ENCODE assay signal across 27 cellular contexts in genomic region chr10:14687340-14687739, GRCh38.
DNase-seq lines count a peak whose midpoint lies in the region; ATAC-seq, FAIRE-seq and TF ChIP-seq lines count a peak whose summit lies in the region.
"Had no signal": no experiment of that assay in that cellular context is flagged by ENCODE, and none has a peak within 500 bp of the region (broad histone marks: within the 10 kb centered on the region; RNA-seq: fewer than 3 reads in every experiment).

No MANE protein-coding gene starts in this region.

- no peaks in the 10 kb centered on the region for H3K36me3 Mint-ChIP-seq in GM23338 (ENCODE audit: low read depth)
- H3K36me3 Mint-ChIP-seq in stimulated activated memory B cell treated with anti-CD40 and anti-IgM and Interleukin-4, amounts not matched to agents 10 μg/mL and 1 μg/mL and 100 μg/mL, for 72 hours, result no peaks in the 10 kb centered on the region
- H3K36me3 Mint-ChIP-seq: memory B cell, naive B cell had no signal

- DNase-seq in GM23338 (ENCODE audit: low spot score), result no peak
- peak; percentile 10 for DNase-seq in NCI-H2227 treated with DMSO at 0.1 percent for 48 hours (lab: John Stamatoyannopoulos, UW)
- no peak for DNase-seq in left lung
- no peak for DNase-seq in GM13977 (ENCODE audit: low spot score)
- DNase-seq in GM12892 (ENCODE audit: insufficient read length), result no peak
- DNase-seq: activated CD4-positive, alpha-beta T cell treated with anti-CD3 and anti-CD28 coated beads, Interleukin-2, amount 10 ng/mL, durations not matched to agents 24 days and 14 days; activated naive CD4-positive, alpha-beta T cell treated with anti-CD3 and anti-CD28 coated beads for 36 hours; activated T-cell treated with anti-CD3 and anti-CD28 coated beads, Interleukin-2, amount 50 U/mL, for 48 hours; Calu3; effector CD4-positive, alpha-beta T cell; heart left ventricle; naive B cell; NCI-H1694 treated with DMSO at 0.1 percent for 48 hours; NCI-H524; right cardiac atrium; stimulated activated CD4-positive, alpha-beta T cell treated with anti-CD3 and anti-CD28 coated beads, Interleukin-12 subunit alpha, Interleukin-12 subunit beta, amount 100 ng/mL, for 4 hours; stimulated activated CD4-positive, alpha-beta T cell treated with anti-CD3 and anti-CD28 coated beads, Interleukin-4, amount 100 ng/mL, for 4 hours; stimulated activated naive CD4-positive, alpha-beta T cell treated with Interleukin-2 at 50 U/mL for 16 hours; WERI-Rb-1 had no signal

- no peaks in the 10 kb centered on the region for H3F3A ChIP-seq in GM23338 (replicated peaks; ENCODE audit: low read depth)

- no peak overlapping the region for H3K27ac Mint-ChIP-seq in GM23338
- no peak overlapping the region for H3K27ac Mint-ChIP-seq in stimulated activated memory B cell treated with anti-CD40 and anti-IgM and Interleukin-4, amounts not matched to agents 10 μg/mL and 1 μg/mL and 100 μg/mL, for 72 hours
- H3K27ac Mint-ChIP-seq: activated CD4-positive, alpha-beta T cell treated with anti-CD3 and anti-CD28 coated beads, Interleukin-2, amount 10 ng/mL, durations not matched to agents 24 days and 14 days; activated naive CD4-positive, alpha-beta T cell treated with anti-CD3 and anti-CD28 coated beads for 36 hours; memory B cell; naive B cell had no signal

- H3K27me3 Mint-ChIP-seq in GM23338 (ENCODE audit: insufficient read depth, low read depth, poor library complexity), result peaks cover 2% of the 10 kb centered on the region
- no peaks in the 10 kb centered on the region for H3K27me3 Mint-ChIP-seq in stimulated activated memory B cell treated with anti-CD40 and anti-IgM and Interleukin-4, amounts not matched to agents 10 μg/mL and 1 μg/mL and 100 μg/mL, for 72 hours
- H3K27me3 Mint-ChIP-seq: activated CD4-positive, alpha-beta T cell treated with anti-CD3 and anti-CD28 coated beads, Interleukin-2, amount 10 ng/mL, durations not matched to agents 24 days and 14 days; memory B cell; naive B cell had no signal

- H4K20me1 ChIP-seq in GM23338 (replicated peaks; ENCODE audit: insufficient read depth), result no peaks in the 10 kb centered on the region
- H4K20me1 ChIP-seq: BLaER1 treated with 17β-estradiol and CSF1 and Interleukin-3, amounts not matched to agents 10 nM and 100 nM had no signal

- H3K27ac ChIP-seq in 22Rv1 (peak overlapping the region; percentile 38; the same call in 1 of the 2 replicates), GM23338 (ENCODE audit: low read depth) (no peak overlapping the region), left lung (no peak overlapping the region)
- H3K27ac ChIP-seq: thoracic aorta, WERI-Rb-1 had no signal

- H3K9me2 ChIP-seq in GM23338 (ENCODE audit: insufficient read depth), result no peaks in the 10 kb centered on the region

- intact Hi-C loops in left lung (cut with DNase I), result no loop called here

- no peak for TF ChIP-seq POLR2A in GM12892 (IDR thresholded peaks at IDR 0.05; ENCODE audit: low read depth, low read length)

- no peaks in the 10 kb centered on the region for H3K4me1 Mint-ChIP-seq in GM23338
- H3K4me1 Mint-ChIP-seq in stimulated activated memory B cell treated with anti-CD40 and anti-IgM and Interleukin-4, amounts not matched to agents 10 μg/mL and 1 μg/mL and 100 μg/mL, for 72 hours, result peaks cover 24% of the 10 kb centered on the region

- H2AFZ ChIP-seq in GM23338, result peak overlapping the region; percentile 69; the same call in 1 of the 2 replicates

- no peak overlapping the region for H3K4me2 ChIP-seq in GM23338

- no peak overlapping the region for H3K4me3 Mint-ChIP-seq in GM23338
- no peak overlapping the region for H3K4me3 Mint-ChIP-seq in stimulated activated memory B cell treated with anti-CD40 and anti-IgM and Interleukin-4, amounts not matched to agents 10 μg/mL and 1 μg/mL and 100 μg/mL, for 72 hours
- H3K4me3 Mint-ChIP-seq: activated CD4-positive, alpha-beta T cell treated with anti-CD3 and anti-CD28 coated beads, Interleukin-2, amount 10 ng/mL, durations not matched to agents 24 days and 14 days; activated naive CD4-positive, alpha-beta T cell treated with anti-CD3 and anti-CD28 coated beads for 36 hours; memory B cell; naive B cell had no signal

- H3K36me3 ChIP-seq in GM23338 (ENCODE audit: insufficient read depth), result no peaks in the 10 kb centered on the region
- no peaks in the 10 kb centered on the region for H3K36me3 ChIP-seq in left lung
- H3K36me3 ChIP-seq: BLaER1 treated with 17β-estradiol and CSF1 and Interleukin-3, amounts not matched to agents 10 nM and 100 nM; heart left ventricle; thoracic aorta; WERI-Rb-1 had no signal

- no peak for ATAC-seq in GM23338
- ATAC-seq in left lung, result peak; percentile 90
- no peak for ATAC-seq in GM21360 (IDR thresholded peaks at IDR 0.05; ENCODE audit: unreplicated experiment)
- no peak for ATAC-seq in stimulated activated memory B cell treated with anti-CD40 and anti-IgM and Interleukin-4, amounts not matched to agents 10 μg/mL and 1 μg/mL and 100 μg/mL, for 72 hours
- ATAC-seq: HCT116, heart left ventricle, right cardiac atrium had no signal

- H3K4me3 ChIP-seq in GM23338, result no peak overlapping the region
- no peak overlapping the region for H3K4me3 ChIP-seq in left lung
- H3K4me3 ChIP-seq: BLaER1 treated with 17β-estradiol and CSF1 and Interleukin-3, amounts not matched to agents 10 nM and 100 nM; heart left ventricle; thoracic aorta had no signal

- H3K9me3 ChIP-seq in left lung, result no peaks in the 10 kb centered on the region
- H3K9me3 ChIP-seq: heart left ventricle, thoracic aorta had no signal

- H3K27me3 ChIP-seq in GM23338 (ENCODE audit: insufficient read depth) (no peaks in the 10 kb centered on the region), left lung (no peaks in the 10 kb centered on the region)
- H3K27me3 ChIP-seq: BLaER1 treated with 17β-estradiol and CSF1 and Interleukin-3, amounts not matched to agents 10 nM and 100 nM; heart left ventricle had no signal

- H3K79me2 ChIP-seq in GM23338 (replicated peaks; ENCODE audit: insufficient read depth), result no peaks in the 10 kb centered on the region

- no peaks in the 10 kb centered on the region for H3K9me3 Mint-ChIP-seq in GM23338
- H3K9me3 Mint-ChIP-seq in stimulated activated memory B cell treated with anti-CD40 and anti-IgM and Interleukin-4, amounts not matched to agents 10 μg/mL and 1 μg/mL and 100 μg/mL, for 72 hours, result no peaks in the 10 kb centered on the region
- H3K9me3 Mint-ChIP-seq: activated CD4-positive, alpha-beta T cell treated with anti-CD3 and anti-CD28 coated beads, Interleukin-2, amount 10 ng/mL, durations not matched to agents 24 days and 14 days; activated naive CD4-positive, alpha-beta T cell treated with anti-CD3 and anti-CD28 coated beads for 36 hours; memory B cell; naive B cell had no signal

- H3K4me1 ChIP-seq in GM23338 (ENCODE audit: insufficient read depth) (no peaks in the 10 kb centered on the region), left lung (peaks cover 0 to 9% of the 10 kb centered on the region in 2 donors)

- in situ Hi-C loops in GM13977 (cut with MboI; ENCODE audit: low pct_unique_long_range_greater_than_20kb, low sequenced_read_pairs, unreplicated experiment), result no loop called here

- TF ChIP-seq CTCF in 22Rv1 (IDR thresholded peaks at IDR 0.05) (no peak), GM23338 (conservative IDR thresholded peaks at IDR 0.05; ENCODE audit: low read depth in 2 of 2) (no peak), left lung (IDR thresholded peaks at IDR 0.05) (no peak), GM13977 (IDR thresholded peaks at IDR 0.05; ENCODE audit: extremely low read depth, insufficient read depth, missing control alignments) (no peak)

- no peak for FAIRE-seq in GM12892 (lab: Jason Lieb, UNC)
- FAIRE-seq: GM19239 had no signal
